Comparison of ENCODE assay signal across 12 cellular contexts in genomic region chr9:137237759-137238726, GRCh38. TPM values are rescaled to one million over a fixed set of nuclear protein-coding genes. Genes with fewer than 3 reads are reported as not detected.
DNase-seq lines count a peak whose midpoint lies in the region; ATAC-seq, FAIRE-seq and TF ChIP-seq lines count a peak whose summit lies in the region.
"Had no signal": no experiment of that assay in that cellular context is flagged by ENCODE, and none has a peak within 500 bp of the region (broad histone marks: within the 10 kb centered on the region; RNA-seq: fewer than 3 reads in every experiment).

No MANE protein-coding gene starts in this region.

- 96% methylated on average over 3 of the region's 13 CpGs for WGBS in HepG2 (ENCODE audit: low lambda C conversion rate)
- 80% methylated on average over 4 of the region's 13 CpGs for WGBS in right lobe of liver (ENCODE audit: insufficient coverage, low coverage, low lambda C conversion rate, missing lambda C conversion rate)
- 57% methylated on average over 7 of the region's 13 CpGs; no CpG with 5 or more reads in 1 of the 2 donors for WGBS in transverse colon (ENCODE audit: low coverage in 1 of 2), 2 donors

- no peaks in the 10 kb centered on the region for H3K9me3 ChIP-seq in HepG2 (ENCODE audit: low read length)
- H3K9me3 ChIP-seq in right lobe of liver: no peaks in the 10 kb centered on the region
- H3K9me3 ChIP-seq in Panc1 (ENCODE audit: control insufficient read depth, insufficient read depth, low read depth, low read length): no peaks in the 10 kb centered on the region
- no peaks in the 10 kb centered on the region for H3K9me3 ChIP-seq in transverse colon

- TF ChIP-seq POLR2A in HepG2 (IDR thresholded peaks at IDR 0.05; ENCODE audit: insufficient read depth in 1 of 2, low read depth in 2 of 2, low read length in 2 of 2) (no peak), right lobe of liver (IDR thresholded peaks at IDR 0.05) (no peak), transverse colon (IDR thresholded peaks at IDR 0.05) (peak; percentile 48)

- H3K27me3 ChIP-seq in HepG2 (ENCODE audit: control insufficient read depth in 1 of 2, insufficient read depth in 2 of 2, low read length in 2 of 2) (no peaks in the 10 kb centered on the region), right lobe of liver (no peaks in the 10 kb centered on the region), Panc1 (ENCODE audit: control insufficient read depth, insufficient read depth, low read length) (no peaks in the 10 kb centered on the region), transverse colon (peaks cover 20% of the 10 kb centered on the region)

- 0 out of 2 replicates have a peak, but pooled peaks have one; percentile 10 for TF ChIP-seq CTCF in HepG2 (CRISPR knock-in tag; IDR thresholded peaks at IDR 0.05)
- TF ChIP-seq CTCF in right lobe of liver (IDR thresholded peaks at IDR 0.05): no peak
- TF ChIP-seq CTCF in Panc1 (IDR thresholded peaks at IDR 0.05): no peak
- peak in 1 of 5 experiments; percentile 21 for TF ChIP-seq CTCF in transverse colon (IDR thresholded peaks at IDR 0.05)

- TF ChIP-seq EP300 in HepG2 (IDR thresholded peaks at IDR 0.05; ENCODE audit: low read depth in 2 of 2, low read length in 2 of 2) (no peak), HepG2 (CRISPR knock-in tag; IDR thresholded peaks at IDR 0.05; ENCODE audit: borderline replicate concordance) (no peak), transverse colon (IDR thresholded peaks at IDR 0.05; ENCODE audit: low read depth) (no peak)

- H3K9ac ChIP-seq in HepG2 (ENCODE audit: insufficient read depth, low read depth, low read length): peak overlapping the region; percentile 41; the same call in 1 of the 2 replicates

- peak overlapping the region; percentile 39 for H3K27ac ChIP-seq in HepG2 (ENCODE audit: extremely low read length, insufficient read depth, low read length)
- no peak overlapping the region for H3K27ac ChIP-seq in right lobe of liver
- peak overlapping the region; percentile 61 for H3K27ac ChIP-seq in Panc1 (ENCODE audit: low read length)
- peak overlapping the region; percentile 99 to 100 (median 100) for H3K27ac ChIP-seq in transverse colon

- H3K4me1 ChIP-seq in HepG2 (ENCODE audit: insufficient read depth, low read length) (peaks cover 59% of the 10 kb centered on the region), right lobe of liver (peaks cover 0 to 20% (median 8%) of the 10 kb centered on the region in 4 donors), Panc1 (ENCODE audit: control insufficient read depth, insufficient read depth, low read length) (peaks cover 26% of the 10 kb centered on the region), transverse colon (peaks cover 44 to 64% (median 50%) of the 10 kb centered on the region in 4 donors)

- in situ Hi-C loops in HepG2 (cut with HindIII; ENCODE audit: extremely low pct_ligation_motif_present, low pct_unique_long_range_greater_than_20kb): no loop called here
- in situ Hi-C loops in Panc1 (cut with HindIII; ENCODE audit: low pct_unique_long_range_greater_than_20kb, low sequenced_read_pairs): no loop called here
- in situ Hi-C loops in transverse colon (cut with MboI; ENCODE audit: low pct_ligation_motif_present in 1 of 4, low pct_unique_long_range_greater_than_20kb in 1 of 4, low sequenced_read_pairs in 3 of 4): loop anchor here in 1 of 4 donors (10.0 kb wide), 1 partner anchor 113 kb away; no protein-coding TSS in a partner anchor

- BruUV-seq in HepG2 (replicated peaks; lab: Mats Ljungman, UMichigan) (no TSS peak), Panc1 (replicated peaks; lab: Mats Ljungman, UMichigan) (no TSS peak)

- CTCF ChIA-PET in HepG2 (lab: Yijun Ruan, JAX; ENCODE audit: low intra/inter-chr PET ratio, low total read pairs): no interaction called here
- CTCF ChIA-PET in Panc1 (lab: Charles Lee): no interaction called here

- intact Hi-C loops in HepG2 (cut with micrococcal nuclease; ENCODE audit: unreplicated experiment) (loop anchor here (2.0 kb wide), 1 partner anchor 15 kb away; the partner anchor contains the start of gene RNF208), right lobe of liver (cut with DNase I) (loop anchor here in 1 of 2 donors (10.0 kb wide), 1 partner anchor 53 kb away; the partner anchor contains the start of genes ANAPC2 and SSNA1), Panc1 (cut with micrococcal nuclease; ENCODE audit: unreplicated experiment) (no loop called here), transverse colon (cut with DNase I; ENCODE audit: low total_unique reads) (no loop called here)

- POLR2A ChIA-PET in HepG2 (lab: Yijun Ruan, JAX) (interaction anchor here (0.8 to 7.4 kb wide), 5 partner anchors 8 to 87 kb away, joined by 3 to 78 read pairs (median 5); partner anchors contain the start of genes TOR4A and TPRN), Panc1 (lab: Charles Lee) (no interaction called here)

- no peak for ATAC-seq in HepG2
- no peak for ATAC-seq in right lobe of liver
- ATAC-seq in Panc1: no peak
- no peak for ATAC-seq in GM18858 (IDR thresholded peaks at IDR 0.05; ENCODE audit: unreplicated experiment)
- ATAC-seq in HG03135 (IDR thresholded peaks at IDR 0.05; ENCODE audit: unreplicated experiment): no peak
- ATAC-seq: left ventricle myocardium superior had no signal

- peak overlapping the region; percentile 85 for H3K4me2 ChIP-seq in HepG2 (ENCODE audit: low read depth, low read length)

- H3K4me3 ChIP-seq in HepG2 (replicated peaks in 1 of 3; ENCODE audit: insufficient read depth in 1 of 3, low read depth in 2 of 3, low read length in 3 of 3) (peak overlapping the region in 1 of 3 experiments; percentile 37; a peak in 1 of 6 replicates), right lobe of liver (no peak overlapping the region), Panc1 (ENCODE audit: low read depth in 2 of 2, low read length in 2 of 2) (no peak overlapping the region), transverse colon (no peak overlapping the region)

- H2AFZ ChIP-seq in HepG2 (ENCODE audit: low read length): no peak overlapping the region

- H3K79me2 ChIP-seq in HepG2 (ENCODE audit: insufficient read depth, low read length): peaks cover 31% of the 10 kb centered on the region

- H3K36me3 ChIP-seq in HepG2 (replicated peaks in 1 of 2; ENCODE audit: control insufficient read depth in 1 of 2, insufficient read depth in 2 of 2, low read length in 2 of 2) (peaks cover 3 to 13% of the 10 kb centered on the region in 2 experiments; a peak in 3 of 5 replicates), right lobe of liver (peaks cover 0 to 12% (median 5%) of the 10 kb centered on the region in 4 donors), Panc1 (ENCODE audit: control insufficient read depth, insufficient read depth, low read length) (peaks cover 4% of the 10 kb centered on the region), transverse colon (peaks cover 0 to 5% (median 0%) of the 10 kb centered on the region in 4 donors)

- TF ChIP-seq RAD21 in HepG2 (CRISPR knock-in tag; IDR thresholded peaks at IDR 0.05): no peak

- DNase-seq in HepG2 (ENCODE audit: low spot score): no peak
- DNase-seq in right lobe of liver: no peak
- no peak for DNase-seq in Panc1 (ENCODE audit: low read depth, low spot score)
- DNase-seq in left kidney (ENCODE audit: low read depth, low spot score): peak; percentile 35
- DNase-seq in transverse colon: peak; percentile 75
- DNase-seq in activated CD8-positive, alpha-beta memory T cell treated with anti-CD3 and anti-CD28 coated beads, Interleukin-2, amount 50 U/mL, for 48 hours: no peak
- DNase-seq: activated effector memory CD4-positive, alpha-beta T cell treated with anti-CD3 and anti-CD28 coated beads, Interleukin-2, amount 50 U/mL, for 16 hours; CD4-positive, alpha-beta T cell; left ventricle myocardium superior had no signal

- H4K20me1 ChIP-seq in HepG2 (ENCODE audit: insufficient read depth, low read length): peaks cover 15% of the 10 kb centered on the region

- peak; percentile 26 for FAIRE-seq in HepG2 (lab: Jason Lieb, UNC)

RNA-seq across cellular contexts. Expression of gene TUBB4B, which starts 3.0 kb away (rescaled TPM):
- total RNA-seq in HepG2 (2016; rRNA removed; fragmentation: Illumina TruSeq; extraction: Trizol) (412 and 481 TPM in 2 replicates), right lobe of liver (100 to 1,000 TPM in 5 of 6 experiments, 10 to 100 TPM in 1; 88.4 to 274 (median 124) TPM), Panc1 (2021; ENCODE audit: unreplicated experiment) (265 TPM), transverse colon (100 to 1,000 TPM; 223 to 390 (median 348) TPM)
- 96.3 and 106 TPM in 2 replicates for total RNA-seq in HepG2 (2016; cell fraction: cytosol; rRNA removed; fragmentation: Illumina TruSeq; extraction: Trizol; ENCODE audit: low read depth)
- 424 and 467 TPM in 2 replicates for total RNA-seq in HepG2 (2016; cell fraction: insoluble cytoplasmic fraction; rRNA removed; fragmentation: Illumina TruSeq; extraction: Trizol)
- 128 TPM in 2 replicates for total RNA-seq in HepG2 (2016; cell fraction: membrane; rRNA removed; fragmentation: Illumina TruSeq; extraction: Trizol)
- total RNA-seq in HepG2 (2016; cell fraction: nucleus; rRNA removed; fragmentation: Illumina TruSeq; extraction: Trizol): 195 and 203 TPM in 2 replicates
- polyA plus RNA-seq in HepG2 (2011; rRNA removed): 182 and 243 TPM in 2 replicates
- 251 and 293 TPM in 2 replicates for polyA plus RNA-seq in HepG2 (2011; cell fraction: cytosol; rRNA removed)
- polyA plus RNA-seq in HepG2 (2011; cell fraction: nucleus; rRNA removed): 210 and 235 TPM in 2 replicates
- 190 and 205 TPM in 2 replicates for polyA plus RNA-seq in HepG2 (2012)
- polyA plus RNA-seq in HepG2 (2016; cell fraction: cytosol; fragmentation: Illumina TruSeq; extraction: Trizol; ENCODE audit: low read depth): 115 and 121 TPM in 2 replicates
- 587 and 625 TPM in 2 replicates for polyA plus RNA-seq in HepG2 (2016; cell fraction: insoluble cytoplasmic fraction; fragmentation: Illumina TruSeq; extraction: Trizol; ENCODE audit: low read depth)
- polyA plus RNA-seq in HepG2 (2016; cell fraction: membrane; fragmentation: Illumina TruSeq; extraction: Trizol; ENCODE audit: low read depth): 115 and 122 TPM in 2 replicates
- 355 and 369 TPM in 2 replicates for polyA plus RNA-seq in HepG2 (2016; cell fraction: nucleus; fragmentation: Illumina TruSeq; extraction: Trizol; ENCODE audit: insufficient read depth, low read depth)
- polyA minus RNA-seq in HepG2 (2011; rRNA and poly(A)+ RNA removed; ENCODE audit: low replicate concordance): 270 and 721 TPM in 2 replicates
- polyA minus RNA-seq in HepG2 (2011; cell fraction: cytosol; rRNA and poly(A)+ RNA removed): 140 and 144 TPM in 2 replicates
- polyA minus RNA-seq in HepG2 (2011; cell fraction: nucleus; rRNA and poly(A)+ RNA removed): 74.6 and 75.6 TPM in 2 replicates
- 313 TPM for polyA plus RNA-seq in Panc1 (2012; ENCODE audit: insufficient read length)

RNA-seq across cellular contexts. Expression of gene SLC34A3, which starts 7.3 kb away (rescaled TPM):
- total RNA-seq in HepG2 (2016; rRNA removed; fragmentation: Illumina TruSeq; extraction: Trizol) (0.38 and 1.0 TPM in 2 replicates), right lobe of liver (not detected), Panc1 (2021; ENCODE audit: unreplicated experiment) (not detected), transverse colon (not detected)
- 0.97 and 1.3 TPM in 2 replicates for total RNA-seq in HepG2 (2016; cell fraction: cytosol; rRNA removed; fragmentation: Illumina TruSeq; extraction: Trizol; ENCODE audit: low read depth)
- 0.51 and 0.97 TPM in 2 replicates for total RNA-seq in HepG2 (2016; cell fraction: insoluble cytoplasmic fraction; rRNA removed; fragmentation: Illumina TruSeq; extraction: Trizol)
- total RNA-seq in HepG2 (2016; cell fraction: membrane; rRNA removed; fragmentation: Illumina TruSeq; extraction: Trizol): 0.74 and 0.76 TPM in 2 replicates
- total RNA-seq in HepG2 (2016; cell fraction: nucleus; rRNA removed; fragmentation: Illumina TruSeq; extraction: Trizol): 0.60 and 0.81 TPM in 2 replicates
- polyA plus RNA-seq in HepG2 (2011; rRNA removed): 0.07 and 0.20 TPM in 2 replicates
- polyA plus RNA-seq in HepG2 (2011; cell fraction: cytosol; rRNA removed): 0.09 and 0.16 TPM in 2 replicates
- polyA plus RNA-seq in HepG2 (2011; cell fraction: nucleus; rRNA removed): 0.33 and 0.50 TPM in 2 replicates
- 0.21 and 0.60 TPM in 2 replicates for polyA plus RNA-seq in HepG2 (2012)
- 0.59 and 0.93 TPM in 2 replicates for polyA plus RNA-seq in HepG2 (2016; cell fraction: cytosol; fragmentation: Illumina TruSeq; extraction: Trizol; ENCODE audit: low read depth)
- polyA plus RNA-seq in HepG2 (2016; cell fraction: insoluble cytoplasmic fraction; fragmentation: Illumina TruSeq; extraction: Trizol; ENCODE audit: low read depth): 0.58 and 0.62 TPM in 2 replicates
- 0.52 and 0.70 TPM in 2 replicates for polyA plus RNA-seq in HepG2 (2016; cell fraction: membrane; fragmentation: Illumina TruSeq; extraction: Trizol; ENCODE audit: low read depth)
- polyA plus RNA-seq in HepG2 (2016; cell fraction: nucleus; fragmentation: Illumina TruSeq; extraction: Trizol; ENCODE audit: insufficient read depth, low read depth): 1.2 and 1.8 TPM in 2 replicates
- polyA minus RNA-seq in HepG2 (2011; rRNA and poly(A)+ RNA removed; ENCODE audit: low replicate concordance): 0.12 and 0.20 TPM in 2 replicates
- not detected in 2 replicates for polyA minus RNA-seq in HepG2 (2011; cell fraction: cytosol; rRNA and poly(A)+ RNA removed)
- not detected in 2 replicates for polyA minus RNA-seq in HepG2 (2011; cell fraction: nucleus; rRNA and poly(A)+ RNA removed)
- 0.78 TPM for polyA plus RNA-seq in Panc1 (2012; ENCODE audit: insufficient read length)
- total RNA-seq: CD4-positive, alpha-beta T cell; epithelial cell of proximal tubule; left ventricle myocardium superior had no signal

RNA-seq across cellular contexts. Expression of gene RNF224, which starts 10.7 kb away (rescaled TPM):
- 0.09 and 0.10 TPM in 2 replicates for total RNA-seq in HepG2 (2016; rRNA removed; fragmentation: Illumina TruSeq; extraction: Trizol)
- total RNA-seq in HepG2 (2016; cell fraction: cytosol; rRNA removed; fragmentation: Illumina TruSeq; extraction: Trizol; ENCODE audit: low read depth): not detected in 2 replicates
- not detected in 2 replicates for total RNA-seq in HepG2 (2016; cell fraction: insoluble cytoplasmic fraction; rRNA removed; fragmentation: Illumina TruSeq; extraction: Trizol)
- 0.12 TPM in 1 of 2 replicates, not detected in the other for total RNA-seq in HepG2 (2016; cell fraction: membrane; rRNA removed; fragmentation: Illumina TruSeq; extraction: Trizol)
- total RNA-seq in HepG2 (2016; cell fraction: nucleus; rRNA removed; fragmentation: Illumina TruSeq; extraction: Trizol): not detected in 2 replicates
- polyA plus RNA-seq in HepG2 (2011; rRNA removed): not detected in 2 replicates
- 0.03 and 0.04 TPM in 2 replicates for polyA plus RNA-seq in HepG2 (2011; cell fraction: cytosol; rRNA removed)
- polyA plus RNA-seq in HepG2 (2011; cell fraction: nucleus; rRNA removed): 0.07 and 0.11 TPM in 2 replicates
- 0.33 and 0.51 TPM in 2 replicates for polyA plus RNA-seq in HepG2 (2012)
- not detected in 2 replicates for polyA plus RNA-seq in HepG2 (2016; cell fraction: cytosol; fragmentation: Illumina TruSeq; extraction: Trizol; ENCODE audit: low read depth)
- 0.25 TPM in 1 of 2 replicates, not detected in the other for polyA plus RNA-seq in HepG2 (2016; cell fraction: insoluble cytoplasmic fraction; fragmentation: Illumina TruSeq; extraction: Trizol; ENCODE audit: low read depth)
- polyA plus RNA-seq in HepG2 (2016; cell fraction: membrane; fragmentation: Illumina TruSeq; extraction: Trizol; ENCODE audit: low read depth): not detected in 2 replicates
- 0.25 TPM in 1 of 2 replicates, not detected in the other for polyA plus RNA-seq in HepG2 (2016; cell fraction: nucleus; fragmentation: Illumina TruSeq; extraction: Trizol; ENCODE audit: insufficient read depth, low read depth)
- polyA minus RNA-seq in HepG2 (2011; rRNA and poly(A)+ RNA removed; ENCODE audit: low replicate concordance): 0.10 and 0.44 TPM in 2 replicates
- not detected in 2 replicates for polyA minus RNA-seq in HepG2 (2011; cell fraction: cytosol; rRNA and poly(A)+ RNA removed)
- 0.26 TPM in 1 of 2 replicates, not detected in the other for polyA minus RNA-seq in HepG2 (2011; cell fraction: nucleus; rRNA and poly(A)+ RNA removed)
- total RNA-seq in right lobe of liver: not detected
- 0.15 TPM for total RNA-seq in Panc1 (2021; ENCODE audit: unreplicated experiment)
- 1.1 TPM for polyA plus RNA-seq in Panc1 (2012; ENCODE audit: insufficient read length)
- not detected for total RNA-seq in transverse colon
- total RNA-seq: epithelial cell of proximal tubule, left ventricle myocardium superior had no signal

RNA-seq across cellular contexts. Expression of gene STPG3, which starts 13.0 kb away (rescaled TPM):
- total RNA-seq in HepG2 (2016; rRNA removed; fragmentation: Illumina TruSeq; extraction: Trizol) (not detected in 2 replicates), right lobe of liver (not detected), Panc1 (2021; ENCODE audit: unreplicated experiment) (0.26 TPM), transverse colon (not detected)
- total RNA-seq in HepG2 (2016; cell fraction: cytosol; rRNA removed; fragmentation: Illumina TruSeq; extraction: Trizol; ENCODE audit: low read depth): not detected in 2 replicates
- total RNA-seq in HepG2 (2016; cell fraction: insoluble cytoplasmic fraction; rRNA removed; fragmentation: Illumina TruSeq; extraction: Trizol): not detected in 2 replicates
- total RNA-seq in HepG2 (2016; cell fraction: membrane; rRNA removed; fragmentation: Illumina TruSeq; extraction: Trizol): not detected in 2 replicates
- not detected in 2 replicates for total RNA-seq in HepG2 (2016; cell fraction: nucleus; rRNA removed; fragmentation: Illumina TruSeq; extraction: Trizol)
- not detected in 2 replicates for polyA plus RNA-seq in HepG2 (2011; rRNA removed)
- polyA plus RNA-seq in HepG2 (2011; cell fraction: cytosol; rRNA removed): not detected in 2 replicates
- 0.45 and 0.50 TPM in 2 replicates for polyA plus RNA-seq in HepG2 (2011; cell fraction: nucleus; rRNA removed)
- polyA plus RNA-seq in HepG2 (2012): 0.27 and 0.35 TPM in 2 replicates
- polyA plus RNA-seq in HepG2 (2016; cell fraction: cytosol; fragmentation: Illumina TruSeq; extraction: Trizol; ENCODE audit: low read depth): not detected in 2 replicates
- polyA plus RNA-seq in HepG2 (2016; cell fraction: insoluble cytoplasmic fraction; fragmentation: Illumina TruSeq; extraction: Trizol; ENCODE audit: low read depth): not detected in 2 replicates
- polyA plus RNA-seq in HepG2 (2016; cell fraction: membrane; fragmentation: Illumina TruSeq; extraction: Trizol; ENCODE audit: low read depth): not detected in 2 replicates
- polyA plus RNA-seq in HepG2 (2016; cell fraction: nucleus; fragmentation: Illumina TruSeq; extraction: Trizol; ENCODE audit: insufficient read depth, low read depth): not detected in 2 replicates
- polyA minus RNA-seq in HepG2 (2011; rRNA and poly(A)+ RNA removed; ENCODE audit: low replicate concordance): 0.23 TPM in 1 of 2 replicates, not detected in the other
- polyA minus RNA-seq in HepG2 (2011; cell fraction: cytosol; rRNA and poly(A)+ RNA removed): not detected in 2 replicates
- not detected in 2 replicates for polyA minus RNA-seq in HepG2 (2011; cell fraction: nucleus; rRNA and poly(A)+ RNA removed)
- polyA plus RNA-seq in Panc1 (2012; ENCODE audit: insufficient read length): 0.28 TPM
- total RNA-seq: CD4-positive, alpha-beta T cell; epithelial cell of proximal tubule had no signal

RNA-seq across cellular contexts. Expression of gene CYSRT1, which starts 13.1 kb away (rescaled TPM):
- total RNA-seq in HepG2 (2016; rRNA removed; fragmentation: Illumina TruSeq; extraction: Trizol) (2.1 and 3.4 TPM in 2 replicates), right lobe of liver (1 to 10 TPM in 1 of 6 experiments, under 1 TPM in 4, not detected in 1; 0.20 to 1.2 (median 0.31) TPM), Panc1 (2021; ENCODE audit: unreplicated experiment) (0.67 TPM), transverse colon (not detected)
- total RNA-seq in HepG2 (2016; cell fraction: cytosol; rRNA removed; fragmentation: Illumina TruSeq; extraction: Trizol; ENCODE audit: low read depth): 1.8 and 1.9 TPM in 2 replicates
- total RNA-seq in HepG2 (2016; cell fraction: insoluble cytoplasmic fraction; rRNA removed; fragmentation: Illumina TruSeq; extraction: Trizol): 2.7 and 3.3 TPM in 2 replicates
- 1.3 and 1.4 TPM in 2 replicates for total RNA-seq in HepG2 (2016; cell fraction: membrane; rRNA removed; fragmentation: Illumina TruSeq; extraction: Trizol)
- 1.1 and 1.2 TPM in 2 replicates for total RNA-seq in HepG2 (2016; cell fraction: nucleus; rRNA removed; fragmentation: Illumina TruSeq; extraction: Trizol)
- 1.5 and 1.7 TPM in 2 replicates for polyA plus RNA-seq in HepG2 (2011; rRNA removed)
- polyA plus RNA-seq in HepG2 (2011; cell fraction: cytosol; rRNA removed): 0.82 and 1.8 TPM in 2 replicates
- polyA plus RNA-seq in HepG2 (2011; cell fraction: nucleus; rRNA removed): 0.95 and 1.2 TPM in 2 replicates
- polyA plus RNA-seq in HepG2 (2012): 0.80 and 1.1 TPM in 2 replicates
- polyA plus RNA-seq in HepG2 (2016; cell fraction: cytosol; fragmentation: Illumina TruSeq; extraction: Trizol; ENCODE audit: low read depth): 1.2 and 1.3 TPM in 2 replicates
- 3.0 and 3.6 TPM in 2 replicates for polyA plus RNA-seq in HepG2 (2016; cell fraction: insoluble cytoplasmic fraction; fragmentation: Illumina TruSeq; extraction: Trizol; ENCODE audit: low read depth)
- polyA plus RNA-seq in HepG2 (2016; cell fraction: membrane; fragmentation: Illumina TruSeq; extraction: Trizol; ENCODE audit: low read depth): 1.1 and 1.3 TPM in 2 replicates
- polyA plus RNA-seq in HepG2 (2016; cell fraction: nucleus; fragmentation: Illumina TruSeq; extraction: Trizol; ENCODE audit: insufficient read depth, low read depth): 1.2 and 2.1 TPM in 2 replicates
- 2.1 and 2.5 TPM in 2 replicates for polyA minus RNA-seq in HepG2 (2011; rRNA and poly(A)+ RNA removed; ENCODE audit: low replicate concordance)
- 0.49 and 0.97 TPM in 2 replicates for polyA minus RNA-seq in HepG2 (2011; cell fraction: cytosol; rRNA and poly(A)+ RNA removed)
- 0.52 and 0.87 TPM in 2 replicates for polyA minus RNA-seq in HepG2 (2011; cell fraction: nucleus; rRNA and poly(A)+ RNA removed)
- 2.3 TPM for polyA plus RNA-seq in Panc1 (2012; ENCODE audit: insufficient read length)
- total RNA-seq: left ventricle myocardium superior had no signal

Comparison
In these comparisons a context has a peak if more than half of its experiments do, and no peak if none do; other contexts are left out.
1. H3K27ac ChIP-seq: peak in HepG2 (single experiment), Panc1 (single experiment) and transverse colon (4 of 4); none in right lobe of liver (0 of 3).
2. DNase-seq: peak in left kidney (single experiment) and transverse colon (single experiment); none in HepG2 (single experiment), right lobe of liver (0 of 3), Panc1 (single experiment) and activated CD8-positive, alpha-beta memory T cell treated with anti-CD3 and anti-CD28 coated beads, Interleukin-2, amount 50 U/mL, for 48 hours (single experiment).